ENCODE assay signal across 6 cellular contexts in genomic region chr17:32064091-32064490, GRCh38. TPM values are rescaled to one million over a fixed set of nuclear protein-coding genes. Genes with fewer than 3 reads are reported as not detected.
A peak's percentile ranks its signal among the peaks of the same experiment; 100 is the strongest.
DNase-seq lines count a peak whose midpoint lies in the region; TF ChIP-seq lines count a peak whose summit lies in the region.
"Not testable (repeated sequence)": the region's sequence is repeated elsewhere in the genome, so short reads cannot be mapped to it uniquely, and the experiment has no call there.

No MANE protein-coding gene starts in this region.

- not testable (repeated sequence) for H3K4me1 ChIP-seq in osteoblast (ENCODE audit: insufficient read depth, low read length)

- not testable (repeated sequence) for H3K4me2 ChIP-seq in osteoblast (ENCODE audit: insufficient read depth, low read length)

- not testable (repeated sequence) for H3K27ac ChIP-seq in osteoblast (ENCODE audit: low read depth, low read length)

- not testable (repeated sequence) for H3K9me3 ChIP-seq in osteoblast (ENCODE audit: low read depth, low read length)

- DNase-seq in DMS 273 (lab: John Stamatoyannopoulos, UW; ENCODE audit: unreplicated experiment) (peak; percentile 13), LHCN-M2 (ENCODE audit: low read depth) (peak; percentile 38), NCI-H2171 treated with DMSO at 0.1 percent for 48 hours (lab: John Stamatoyannopoulos, UW) (peak; percentile 3), astrocyte of the hippocampus (ENCODE audit: low read depth, low spot score) (peak; percentile 3), fibroblast of peridontal ligament (ENCODE audit: extremely low read depth) (peak; percentile 3), osteoblast (ENCODE audit: insufficient read length, low spot score, missing footprints) (peak; percentile 9)

- not testable (repeated sequence) for H2AFZ ChIP-seq in osteoblast (ENCODE audit: low read length)

- H3K36me3 ChIP-seq in osteoblast (ENCODE audit: insufficient read depth, low read length), result not testable (repeated sequence)

- TF ChIP-seq CTCF in osteoblast (IDR thresholded peaks at IDR 0.05; ENCODE audit: extremely low read depth, low read depth, low read length), result not testable (repeated sequence)

- not testable (repeated sequence) for H4K20me1 ChIP-seq in osteoblast (ENCODE audit: insufficient read depth, low read length)

- not testable (repeated sequence) for H3K27me3 ChIP-seq in osteoblast (ENCODE audit: insufficient read depth, low read length)

- H3K79me2 ChIP-seq in osteoblast (ENCODE audit: insufficient read depth, low read length), result not testable (repeated sequence)

- not testable (repeated sequence) for H3K4me3 ChIP-seq in osteoblast (ENCODE audit: insufficient read depth, low read length)

RNA-seq across cellular contexts. Expression of gene LRRC37B, which starts 56.9 kb away (rescaled TPM):
- total RNA-seq in LHCN-M2 (2014; rRNA removed) (3.6 and 8.0 TPM in 2 replicates), osteoblast (17.0 and 23.0 TPM in 2 replicates)
- 3.2 TPM for polyA plus RNA-seq in LHCN-M2 (2012)
